ENCODE assay signal across 1 cellular context in genomic region chr1:175734642-175735041, GRCh38.
TF ChIP-seq lines count a peak whose summit lies in the region.

No MANE protein-coding gene starts in this region.

TF ChIP-seq in GM23338, 12 proteins besides CTCF, POLR2A, EP300 and RAD21 (continued from another document):
- no peak for TF ChIP-seq REST (IDR thresholded peaks at IDR 0.05; ENCODE audit: unreplicated experiment)
- no peak for TF ChIP-seq EZH2phosphoT487 (IDR thresholded peaks at IDR 0.05; ENCODE audit: unreplicated experiment)
- no peak for TF ChIP-seq NANOG (IDR thresholded peaks at IDR 0.05; ENCODE audit: borderline replicate concordance)
